In the genomic region with DNA sequence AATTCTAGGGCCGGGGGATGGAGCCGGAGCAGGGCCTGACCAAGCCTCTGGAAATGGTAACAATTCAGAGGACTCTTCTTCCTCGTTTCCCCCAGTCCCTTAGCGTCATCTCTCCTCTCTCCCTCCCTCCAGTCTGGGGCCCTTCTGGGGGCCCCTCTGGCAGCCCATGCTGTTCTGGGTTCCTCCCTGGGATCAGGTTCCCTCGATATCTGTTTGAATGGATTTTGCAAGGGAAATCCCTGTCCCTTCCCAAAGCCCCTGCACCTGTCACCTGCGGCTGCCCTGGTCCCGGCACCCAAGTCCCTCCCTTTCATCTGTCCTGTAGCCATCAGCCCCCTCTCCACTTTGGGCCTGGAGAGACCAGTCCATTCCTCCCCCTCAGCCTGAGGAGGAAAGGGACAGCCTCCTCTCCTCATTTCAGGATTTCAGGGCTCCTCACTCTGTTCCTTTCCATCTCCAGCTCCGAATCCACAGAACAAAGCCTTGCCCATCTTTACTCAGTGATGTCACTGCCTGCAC, we compare ENCODE assay signal across 14 cellular contexts. TPM values are rescaled to one million over a fixed set of nuclear protein-coding genes. Genes with fewer than 3 reads are reported as not detected.
A peak's percentile ranks its signal among the peaks of the same experiment; 100 is the strongest.
DNase-seq lines count a peak whose midpoint lies in the region; ATAC-seq lines count a peak whose summit lies in the region.
"Had no signal": no experiment of that assay in that cellular context is flagged by ENCODE, and none has a peak within 500 bp of the region (broad histone marks: within the 10 kb centered on the region; RNA-seq: fewer than 3 reads in every experiment).

No MANE protein-coding gene starts in this region.

- H3K4me1 Mint-ChIP-seq in activated T-cell treated with anti-CD3 and anti-CD28 coated beads, Interleukin-2, amount 50 U/mL, for 72 hours (ENCODE audit: low read depth): peaks cover 47% of the 10 kb centered on the region
- peaks cover 23 to 46% of the 10 kb centered on the region in 2 donors for H3K4me1 Mint-ChIP-seq in stimulated activated naive B cell treated with anti-CD40 and anti-IgM and Interleukin-4, amounts not matched to agents 10 μg/mL and 1 μg/mL and 100 μg/mL, for 72 hours

- peak overlapping the region; percentile 80 for H3K27ac Mint-ChIP-seq in activated T-cell treated with anti-CD3 and anti-CD28 coated beads, Interleukin-2, amount 50 U/mL, for 72 hours
- peak overlapping the region; percentile 99 for H3K27ac Mint-ChIP-seq in stimulated activated naive B cell treated with anti-CD40 and anti-IgM and Interleukin-4, amounts not matched to agents 10 μg/mL and 1 μg/mL and 100 μg/mL, for 72 hours

- H3K4me3 Mint-ChIP-seq in activated T-cell treated with anti-CD3 and anti-CD28 coated beads, Interleukin-2, amount 50 U/mL, for 72 hours: peak overlapping the region; percentile 93 to 98
- peak overlapping the region; percentile 93 to 96 for H3K4me3 Mint-ChIP-seq in stimulated activated naive B cell treated with anti-CD40 and anti-IgM and Interleukin-4, amounts not matched to agents 10 μg/mL and 1 μg/mL and 100 μg/mL, for 72 hours

- DNase-seq in activated T-cell treated with anti-CD3 and anti-CD28 coated beads, Interleukin-2, amount 50 U/mL, for 72 hours: no peak
- DNase-seq in activated T-cell treated with anti-CD3 and anti-CD28 coated beads, Interleukin-2, amount 50 U/mL, for 1 hour: no peak
- no peak for DNase-seq in SJSA1 (ENCODE audit: low read depth in 1 of 2, low spot score in 2 of 2)
- no peak for DNase-seq in effector memory CD4-positive, alpha-beta T cell
- DNase-seq in stimulated activated naive B cell treated with anti-CD40 and anti-IgM and Interleukin-4, amounts not matched to agents 10 μg/mL and 1 μg/mL and 100 μg/mL, for 72 hours: no peak
- DNase-seq in NCI-H2107 treated with DMSO at 0.1 percent for 48 hours (lab: John Stamatoyannopoulos, UW; ENCODE audit: unreplicated experiment): no peak
- DNase-seq in superior temporal gyrus (ENCODE audit: extremely low spot score): no peak
- DNase-seq: NCI-H187 had no signal

- H3K36me3 ChIP-seq in SJSA1: peaks cover 13% of the 10 kb centered on the region; the same call in 1 of the 2 replicates
- H3K36me3 ChIP-seq in effector memory CD4-positive, alpha-beta T cell (ENCODE audit: control insufficient read depth, insufficient read depth, low read length): no peaks in the 10 kb centered on the region
- H3K36me3 ChIP-seq: ascending aorta, vagina had no signal

- H3K27ac ChIP-seq in SJSA1: peak overlapping the region; percentile 96; the same call in 1 of the 2 replicates
- peak overlapping the region; percentile 86 for H3K27ac ChIP-seq in effector memory CD4-positive, alpha-beta T cell (ENCODE audit: insufficient read depth, low read length, poor library complexity, severe bottlenecking)
- H3K27ac ChIP-seq: ascending aorta, KMS-11, vagina had no signal

- H3K9me3 Mint-ChIP-seq in activated T-cell treated with anti-CD3 and anti-CD28 coated beads, Interleukin-2, amount 50 U/mL, for 72 hours: no peaks in the 10 kb centered on the region
- H3K9me3 Mint-ChIP-seq in stimulated activated naive B cell treated with anti-CD40 and anti-IgM and Interleukin-4, amounts not matched to agents 10 μg/mL and 1 μg/mL and 100 μg/mL, for 72 hours: no peaks in the 10 kb centered on the region

- H3K27me3 Mint-ChIP-seq in activated T-cell treated with anti-CD3 and anti-CD28 coated beads, Interleukin-2, amount 50 U/mL, for 72 hours (ENCODE audit: low read depth): no peaks in the 10 kb centered on the region
- no peaks in the 10 kb centered on the region for H3K27me3 Mint-ChIP-seq in stimulated activated naive B cell treated with anti-CD40 and anti-IgM and Interleukin-4, amounts not matched to agents 10 μg/mL and 1 μg/mL and 100 μg/mL, for 72 hours

- H3K9me3 ChIP-seq in SJSA1 (replicated peaks): no peaks in the 10 kb centered on the region
- H3K9me3 ChIP-seq in effector memory CD4-positive, alpha-beta T cell (ENCODE audit: control insufficient read depth, low read length): no peaks in the 10 kb centered on the region
- H3K9me3 ChIP-seq: ascending aorta, vagina had no signal

- no peak for ATAC-seq in activated T-cell treated with anti-CD3 and anti-CD28 coated beads, Interleukin-2, amount 50 U/mL, for 72 hours (replicated peaks in 1 of 2)
- no peak for ATAC-seq in stimulated activated naive B cell treated with anti-CD40 and anti-IgM and Interleukin-4, amounts not matched to agents 10 μg/mL and 1 μg/mL and 100 μg/mL, for 72 hours (replicated peaks)
- ATAC-seq in HG03175 (IDR thresholded peaks at IDR 0.05; ENCODE audit: unreplicated experiment): no peak

- H3K36me3 Mint-ChIP-seq in activated T-cell treated with anti-CD3 and anti-CD28 coated beads, Interleukin-2, amount 50 U/mL, for 72 hours (ENCODE audit: insufficient read depth in 2 of 2): no peaks in the 10 kb centered on the region
- peaks cover 2 to 3% of the 10 kb centered on the region in 2 donors for H3K36me3 Mint-ChIP-seq in stimulated activated naive B cell treated with anti-CD40 and anti-IgM and Interleukin-4, amounts not matched to agents 10 μg/mL and 1 μg/mL and 100 μg/mL, for 72 hours

- no peak overlapping the region for H3K4me3 ChIP-seq in SJSA1
- H3K4me3 ChIP-seq in effector memory CD4-positive, alpha-beta T cell (ENCODE audit: insufficient read depth, low read depth, low read length, poor library complexity, severe bottlenecking): peak overlapping the region; percentile 95
- H3K4me3 ChIP-seq: vagina had no signal

- peaks cover 67% of the 10 kb centered on the region for H3K4me1 ChIP-seq in SJSA1 (replicated peaks)
- H3K4me1 ChIP-seq in effector memory CD4-positive, alpha-beta T cell (ENCODE audit: control insufficient read depth, insufficient read depth, low read length, poor library complexity, severe bottlenecking): peaks cover 16% of the 10 kb centered on the region
- H3K4me1 ChIP-seq: ascending aorta, vagina had no signal

- H3K27me3 ChIP-seq in SJSA1 (replicated peaks): no peaks in the 10 kb centered on the region
- H3K27me3 ChIP-seq in effector memory CD4-positive, alpha-beta T cell (replicated peaks; ENCODE audit: control insufficient read depth, insufficient read depth, low read length, poor library complexity, severe bottlenecking): no peaks in the 10 kb centered on the region
- H3K27me3 ChIP-seq: ascending aorta, vagina had no signal

RNA-seq across cellular contexts. Expression of a gene that starts 1.7 kb away (rescaled TPM):
- 10 to 100 TPM; 90.4 to 91.8 TPM for total RNA-seq in activated T-cell treated with anti-CD3 and anti-CD28 coated beads, Interleukin-2, amount 50 U/mL, for 72 hours
- 34.8 and 61.9 TPM in 2 replicates for total RNA-seq in SJSA1 (2014; rRNA removed; shearing (Covaris generic))
- total RNA-seq: dermis microvascular lymphatic vessel endothelial cell had no signal

RNA-seq across cellular contexts. Expression of a gene that starts 14.1 kb away (rescaled TPM):
- total RNA-seq in activated T-cell treated with anti-CD3 and anti-CD28 coated beads, Interleukin-2, amount 50 U/mL, for 72 hours: 10 to 100 TPM in 1 of 2 donors, 1 to 10 TPM in 1; 7.1 to 10.2 TPM
- 89.8 and 101 TPM in 2 replicates for total RNA-seq in SJSA1 (2014; rRNA removed; shearing (Covaris generic))

RNA-seq across cellular contexts. Expression of a gene that starts 26.5 kb away (rescaled TPM):
- not detected for total RNA-seq in activated T-cell treated with anti-CD3 and anti-CD28 coated beads, Interleukin-2, amount 50 U/mL, for 72 hours
- 11.4 and 13.6 TPM in 2 replicates for total RNA-seq in SJSA1 (2014; rRNA removed; shearing (Covaris generic))
- total RNA-seq: ascending aorta, dermis microvascular lymphatic vessel endothelial cell, lung microvascular endothelial cell, vagina had no signal

RNA-seq across cellular contexts. Expression of a gene that starts 31.3 kb away (rescaled TPM):
- 1 to 10 TPM; 1.0 to 1.6 TPM for total RNA-seq in activated T-cell treated with anti-CD3 and anti-CD28 coated beads, Interleukin-2, amount 50 U/mL, for 72 hours
- total RNA-seq in SJSA1 (2014; rRNA removed; shearing (Covaris generic)): 29.5 and 39.0 TPM in 2 replicates

RNA-seq across cellular contexts. Expression of a gene that starts 41.4 kb away (rescaled TPM):
- total RNA-seq in activated T-cell treated with anti-CD3 and anti-CD28 coated beads, Interleukin-2, amount 50 U/mL, for 72 hours: not detected
- not detected in 2 replicates for total RNA-seq in SJSA1 (2014; rRNA removed; shearing (Covaris generic))
- total RNA-seq: ascending aorta, dermis microvascular lymphatic vessel endothelial cell, lung microvascular endothelial cell had no signal

Comparison
In these comparisons a context has a peak if more than half of its experiments do, and no peak if none do; other contexts are left out.
1. RNA of a gene that starts 26.5 kb away (total RNA-seq): 11.4 to 13.6 TPM in SJSA1; not detected in activated T-cell treated with anti-CD3 and anti-CD28 coated beads, Interleukin-2, amount 50 U/mL, for 72 hours; every median in the first group is over 10 times any median in the second.